ENCODE assay signal across 12 cellular contexts in genomic region chr10:35130588-35131146, GRCh38. TPM values are rescaled to one million over a fixed set of nuclear protein-coding genes. Genes with fewer than 3 reads are reported as not detected.
A peak's percentile ranks its signal among the peaks of the same experiment; 100 is the strongest.
DNase-seq lines count a peak whose midpoint lies in the region; ATAC-seq and TF ChIP-seq lines count a peak whose summit lies in the region.
"Had no signal": no experiment of that assay in that cellular context is flagged by ENCODE, and none has a peak within 500 bp of the region (broad histone marks: within the 10 kb centered on the region; RNA-seq: fewer than 3 reads in every experiment).

No MANE protein-coding gene starts in this region.

- H3K27ac Mint-ChIP-seq in activated naive CD8-positive, alpha-beta T cell treated with anti-CD3 and anti-CD28 coated beads, Interleukin-2, amount 50 U/mL, for 24 hours, result peak overlapping the region; percentile 80
- H3K27ac Mint-ChIP-seq in stimulated activated memory B cell treated with anti-CD40 and anti-IgM and Interleukin-4, amounts not matched to agents 10 μg/mL and 1 μg/mL and 100 μg/mL, for 72 hours, result peak overlapping the region; percentile 93

- H3K9me3 Mint-ChIP-seq in activated T-cell treated with anti-CD3 and anti-CD28 coated beads, Interleukin-2, amount 50 U/mL, for 4 hours, result no peaks in the 10 kb centered on the region
- H3K9me3 Mint-ChIP-seq in activated naive CD8-positive, alpha-beta T cell treated with anti-CD3 and anti-CD28 coated beads, Interleukin-2, amount 50 U/mL, for 24 hours, result no peaks in the 10 kb centered on the region
- H3K9me3 Mint-ChIP-seq in stimulated activated memory B cell treated with anti-CD40 and anti-IgM and Interleukin-4, amounts not matched to agents 10 μg/mL and 1 μg/mL and 100 μg/mL, for 72 hours, result no peaks in the 10 kb centered on the region

- H3K4me1 Mint-ChIP-seq in activated T-cell treated with anti-CD3 and anti-CD28 coated beads, Interleukin-2, amount 50 U/mL, for 4 hours (ENCODE audit: low read depth), result peaks cover 60% of the 10 kb centered on the region
- H3K4me1 Mint-ChIP-seq in activated naive CD8-positive, alpha-beta T cell treated with anti-CD3 and anti-CD28 coated beads, Interleukin-2, amount 50 U/mL, for 24 hours, result peaks cover 73% of the 10 kb centered on the region
- peaks cover 64% of the 10 kb centered on the region for H3K4me1 Mint-ChIP-seq in stimulated activated memory B cell treated with anti-CD40 and anti-IgM and Interleukin-4, amounts not matched to agents 10 μg/mL and 1 μg/mL and 100 μg/mL, for 72 hours

- TF ChIP-seq CTCF in LNCaP clone FGC (IDR thresholded peaks at IDR 0.05; ENCODE audit: control insufficient read depth, extremely low read depth, insufficient read depth), result no peak

- peaks cover 5% of the 10 kb centered on the region for H3K36me3 Mint-ChIP-seq in activated T-cell treated with anti-CD3 and anti-CD28 coated beads, Interleukin-2, amount 50 U/mL, for 4 hours (ENCODE audit: insufficient read depth)
- H3K36me3 Mint-ChIP-seq in activated naive CD8-positive, alpha-beta T cell treated with anti-CD3 and anti-CD28 coated beads, Interleukin-2, amount 50 U/mL, for 24 hours (ENCODE audit: low read depth), result peaks cover 19% of the 10 kb centered on the region
- H3K36me3 Mint-ChIP-seq in stimulated activated memory B cell treated with anti-CD40 and anti-IgM and Interleukin-4, amounts not matched to agents 10 μg/mL and 1 μg/mL and 100 μg/mL, for 72 hours, result peaks cover 16% of the 10 kb centered on the region

- no peaks in the 10 kb centered on the region for H3K27me3 Mint-ChIP-seq in activated T-cell treated with anti-CD3 and anti-CD28 coated beads, Interleukin-2, amount 50 U/mL, for 4 hours (ENCODE audit: low read depth)
- H3K27me3 Mint-ChIP-seq in activated naive CD8-positive, alpha-beta T cell treated with anti-CD3 and anti-CD28 coated beads, Interleukin-2, amount 50 U/mL, for 24 hours, result no peaks in the 10 kb centered on the region
- H3K27me3 Mint-ChIP-seq in stimulated activated memory B cell treated with anti-CD40 and anti-IgM and Interleukin-4, amounts not matched to agents 10 μg/mL and 1 μg/mL and 100 μg/mL, for 72 hours, result no peaks in the 10 kb centered on the region

- no peak for DNase-seq in activated T-cell treated with anti-CD3 and anti-CD28 coated beads, Interleukin-2, amount 50 U/mL, for 4 hours
- no peak for DNase-seq in activated T-cell treated with anti-CD3 and anti-CD28 coated beads, Interleukin-2, amount 50 U/mL, for 48 hours
- DNase-seq in LNCaP clone FGC (ENCODE audit: low read depth), result peak; percentile 92
- no peak for DNase-seq in activated naive CD8-positive, alpha-beta T cell treated with anti-CD3 and anti-CD28 coated beads, Interleukin-2, amount 50 U/mL, for 24 hours
- no peak for DNase-seq in putamen (ENCODE audit: low spot score)
- no peak for DNase-seq in GM19240 (ENCODE audit: insufficient read length, low spot score)
- DNase-seq: BE2C, pancreas had no signal

- peak overlapping the region; percentile 52 for H3K4me3 Mint-ChIP-seq in activated T-cell treated with anti-CD3 and anti-CD28 coated beads, Interleukin-2, amount 50 U/mL, for 4 hours
- peak overlapping the region; percentile 62 for H3K4me3 Mint-ChIP-seq in activated naive CD8-positive, alpha-beta T cell treated with anti-CD3 and anti-CD28 coated beads, Interleukin-2, amount 50 U/mL, for 24 hours
- H3K4me3 Mint-ChIP-seq in stimulated activated memory B cell treated with anti-CD40 and anti-IgM and Interleukin-4, amounts not matched to agents 10 μg/mL and 1 μg/mL and 100 μg/mL, for 72 hours, result no peak overlapping the region

- H3K4me3 ChIP-seq in LNCaP clone FGC (ENCODE audit: low read depth, low read length), result no peak overlapping the region
- H3K4me3 ChIP-seq: pancreas had no signal

- no peak for ATAC-seq in activated T-cell treated with anti-CD3 and anti-CD28 coated beads, Interleukin-2, amount 50 U/mL, for 4 hours
- no peak for ATAC-seq in activated naive CD8-positive, alpha-beta T cell treated with anti-CD3 and anti-CD28 coated beads, Interleukin-2, amount 50 U/mL, for 24 hours
- ATAC-seq in stimulated activated memory B cell treated with anti-CD40 and anti-IgM and Interleukin-4, amounts not matched to agents 10 μg/mL and 1 μg/mL and 100 μg/mL, for 72 hours, result no peak
- no peak for ATAC-seq in HG03469 (IDR thresholded peaks at IDR 0.05; ENCODE audit: unreplicated experiment)
- ATAC-seq: esophagus mucosa, Panc1, pancreas had no signal

RNA-seq across cellular contexts. Expression of gene CREM, which starts 4.0 kb away (rescaled TPM):
- 100 to 1,000 TPM; 113 to 125 (median 122) TPM for total RNA-seq in activated T-cell treated with anti-CD3 and anti-CD28 coated beads, Interleukin-2, amount 50 U/mL, for 4 hours

RNA-seq across cellular contexts. Expression of gene CUL2, which starts 40.5 kb away (rescaled TPM):
- 10 to 100 TPM; 48.9 to 54.8 (median 50.2) TPM for total RNA-seq in activated T-cell treated with anti-CD3 and anti-CD28 coated beads, Interleukin-2, amount 50 U/mL, for 4 hours
